Comparison of ENCODE assay signal across 1 cellular context in the genomic region with DNA sequence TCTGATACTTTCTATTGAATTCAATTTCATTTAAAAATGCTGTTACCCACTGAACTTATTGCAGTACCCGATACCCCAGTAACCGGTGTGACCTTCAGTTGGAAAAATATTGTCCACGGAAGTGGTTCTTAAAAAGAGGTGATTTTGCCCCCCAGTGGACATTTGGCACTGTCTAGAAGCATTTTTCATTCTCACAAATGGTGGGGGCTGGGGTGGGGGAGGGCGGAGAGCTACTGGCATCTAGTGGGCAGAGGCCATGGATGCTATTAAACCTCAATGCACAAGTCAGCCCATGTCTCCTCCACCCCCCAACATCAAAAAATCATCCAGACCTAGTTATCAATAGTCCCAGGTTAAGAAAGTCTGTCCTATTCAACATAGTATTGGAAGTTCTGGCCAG.
TF ChIP-seq lines count a peak whose summit lies in the region.

No MANE protein-coding gene starts in this region.

TF ChIP-seq in WTC11, 78 proteins besides CTCF, POLR2A, EP300 and RAD21:
- TF ChIP-seq NFE2L1 (CRISPR knock-in tag; IDR thresholded peaks at IDR 0.05) = no peak
- no peak for TF ChIP-seq IRF2 (CRISPR knock-in tag; IDR thresholded peaks at IDR 0.05; ENCODE audit: borderline replicate concordance, low read depth)
- TF ChIP-seq NR3C1 (CRISPR knock-in tag; conservative IDR thresholded peaks at IDR 0.05; ENCODE audit: low read depth) = no peak
- no peak for TF ChIP-seq ZNF416 (CRISPR knock-in tag; IDR thresholded peaks at IDR 0.05)
- TF ChIP-seq, protein P1, sequence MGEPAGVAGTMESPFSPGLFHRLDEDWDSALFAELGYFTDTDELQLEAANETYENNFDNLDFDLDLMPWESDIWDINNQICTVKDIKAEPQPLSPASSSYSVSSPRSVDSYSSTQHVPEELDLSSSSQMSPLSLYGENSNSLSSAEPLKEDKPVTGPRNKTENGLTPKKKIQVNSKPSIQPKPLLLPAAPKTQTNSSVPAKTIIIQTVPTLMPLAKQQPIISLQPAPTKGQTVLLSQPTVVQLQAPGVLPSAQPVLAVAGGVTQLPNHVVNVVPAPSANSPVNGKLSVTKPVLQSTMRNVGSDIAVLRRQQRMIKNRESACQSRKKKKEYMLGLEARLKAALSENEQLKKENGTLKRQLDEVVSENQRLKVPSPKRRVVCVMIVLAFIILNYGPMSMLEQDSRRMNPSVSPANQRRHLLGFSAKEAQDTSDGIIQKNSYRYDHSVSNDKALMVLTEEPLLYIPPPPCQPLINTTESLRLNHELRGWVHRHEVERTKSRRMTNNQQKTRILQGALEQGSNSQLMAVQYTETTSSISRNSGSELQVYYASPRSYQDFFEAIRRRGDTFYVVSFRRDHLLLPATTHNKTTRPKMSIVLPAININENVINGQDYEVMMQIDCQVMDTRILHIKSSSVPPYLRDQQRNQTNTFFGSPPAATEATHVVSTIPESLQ (CRISPR knock-in tag; IDR thresholded peaks at IDR 0.05) = no peak
- TF ChIP-seq ZNF138 (CRISPR knock-in tag; conservative IDR thresholded peaks at IDR 0.05) = no peak
- TF ChIP-seq, protein P2, sequence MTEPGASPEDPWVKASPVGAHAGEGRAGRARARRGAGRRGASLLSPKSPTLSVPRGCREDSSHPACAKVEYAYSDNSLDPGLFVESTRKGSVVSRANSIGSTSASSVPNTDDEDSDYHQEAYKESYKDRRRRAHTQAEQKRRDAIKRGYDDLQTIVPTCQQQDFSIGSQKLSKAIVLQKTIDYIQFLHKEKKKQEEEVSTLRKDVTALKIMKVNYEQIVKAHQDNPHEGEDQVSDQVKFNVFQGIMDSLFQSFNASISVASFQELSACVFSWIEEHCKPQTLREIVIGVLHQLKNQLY (CRISPR knock-in tag; IDR thresholded peaks at IDR 0.05) = no peak
- no peak for TF ChIP-seq CBFB (CRISPR knock-in tag; IDR thresholded peaks at IDR 0.05; ENCODE audit: low read depth)
- no peak for TF ChIP-seq ZNF219 (CRISPR knock-in tag; IDR thresholded peaks at IDR 0.05; ENCODE audit: borderline replicate concordance)
